8 cellular contexts compared by ENCODE assay signal in the genomic region with DNA sequence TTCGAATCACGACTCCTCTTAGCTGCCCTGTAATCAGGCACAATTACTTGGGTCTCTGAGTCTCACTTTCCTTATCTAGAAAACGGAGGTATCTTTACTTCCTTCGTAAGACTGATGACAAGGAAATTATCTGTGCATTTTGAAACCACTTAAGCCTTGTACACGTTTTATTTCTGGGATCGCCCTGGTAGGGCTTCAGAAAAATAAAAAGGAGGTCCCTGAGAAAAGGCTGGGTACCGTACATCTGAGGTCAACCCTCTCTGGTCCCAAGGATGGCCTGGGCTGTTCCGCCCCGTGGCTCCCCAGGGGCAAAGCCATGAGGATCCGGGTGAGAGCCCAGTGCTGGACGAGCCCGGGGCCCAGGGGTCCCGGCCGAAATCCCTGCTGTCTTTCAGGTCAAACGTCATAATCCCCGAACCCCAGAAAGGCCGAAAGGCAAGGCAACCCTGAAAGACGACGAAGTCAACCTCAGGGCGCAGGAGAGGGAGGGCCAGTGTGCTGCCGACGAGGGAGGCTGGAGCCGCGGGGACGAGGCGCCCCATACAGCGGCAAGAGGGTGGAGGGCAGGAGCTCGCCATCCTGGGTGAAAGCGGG. TPM values are rescaled to one million over a fixed set of nuclear protein-coding genes. Genes with fewer than 3 reads are reported as not detected.
DNase-seq lines count a peak whose midpoint lies in the region; ATAC-seq, FAIRE-seq and TF ChIP-seq lines count a peak whose summit lies in the region.

No MANE protein-coding gene starts in this region.

- H3K9ac ChIP-seq in K562 (ENCODE audit: insufficient read depth in 1 of 2, low read depth in 2 of 2, low read length in 2 of 2): peak overlapping the region; percentile 98

- TSS peak; percentile 89 for BruUV-seq in K562 (replicated peaks; lab: Mats Ljungman, UMichigan)

- no peak for TF ChIP-seq POLR2A in K562 (conservative IDR thresholded peaks at IDR 0.05)

- peaks cover 18 to 19% of the 10 kb centered on the region in 2 experiments for H3K4me1 ChIP-seq in K562 (replicated peaks in 1 of 2; ENCODE audit: control insufficient read depth in 2 of 2, insufficient read depth in 2 of 2, low read length in 2 of 2)
- peaks cover 55% of the 10 kb centered on the region for H3K4me1 ChIP-seq in lower lobe of right lung
- H3K4me1 ChIP-seq in upper lobe of right lung: peaks cover 33% of the 10 kb centered on the region

- H3K4me2 ChIP-seq in K562 (ENCODE audit: insufficient read depth, low read length): peak overlapping the region; percentile 87

- POLR2A ChIA-PET in K562 (lab: Yijun Ruan, JAX): interaction anchor here (0.6 to 2.8 kb wide), 52 partner anchors 8 to 698 kb away, joined by 3 to 63 read pairs (median 5); a partner anchor contains a TSS

- H3K9me3 ChIP-seq in K562 (replicated peaks; ENCODE audit: control insufficient read depth, insufficient read depth, low read depth, low read length): no peaks in the 10 kb centered on the region
- no peaks in the 10 kb centered on the region for H3K9me3 ChIP-seq in lower lobe of right lung
- H3K9me3 ChIP-seq in upper lobe of right lung: no peaks in the 10 kb centered on the region

- TF ChIP-seq EP300 in K562 (IDR thresholded peaks at IDR 0.05; ENCODE audit: low read length): no peak

- TF ChIP-seq CTCF in K562 (IDR thresholded peaks at IDR 0.05 in 2 of 3, conservative IDR thresholded peaks at IDR 0.05 in 1 of 3; ENCODE audit: insufficient read depth in 2 of 3, low read depth in 1 of 3, low read length in 3 of 3): no peak
- TF ChIP-seq CTCF in lower lobe of right lung (IDR thresholded peaks at IDR 0.05): no peak
- TF ChIP-seq CTCF in upper lobe of right lung (IDR thresholded peaks at IDR 0.05): no peak

- CTCF ChIA-PET in K562 (lab: Yijun Ruan, JAX; ENCODE audit: low intra/inter-chr PET ratio): interaction anchor here (0.6 kb wide), 1 partner anchor 264 kb away, joined by 3 read pairs; no protein-coding TSS in a partner anchor

- peaks cover 32% of the 10 kb centered on the region for H3K36me3 ChIP-seq in K562 (ENCODE audit: control insufficient read depth, insufficient read depth, low read length)
- H3K36me3 ChIP-seq in lower lobe of right lung: peaks cover 21% of the 10 kb centered on the region
- peaks cover 22% of the 10 kb centered on the region for H3K36me3 ChIP-seq in upper lobe of right lung

- H3K79me2 ChIP-seq in K562 (ENCODE audit: control insufficient read depth, insufficient read depth, low read length): peaks cover 51% of the 10 kb centered on the region

- TF ChIP-seq RAD21 in K562 (CRISPR knock-in tag; conservative IDR thresholded peaks at IDR 0.05 in 1 of 2, IDR thresholded peaks at IDR 0.05 in 1 of 2): no peak

- under 1% methylated on average over 26 of the region's 29 CpGs for WGBS in K562 (ENCODE audit: insufficient coverage, low coverage, missing lambda C conversion rate)

- DNase-seq in K562 (ENCODE audit: extremely low read depth in 1 of 4, low spot score in 3 of 4): peak in 1 of 4 experiments; percentile 42
- no peak for DNase-seq in lower lobe of right lung
- no peak for DNase-seq in upper lobe of right lung
- DNase-seq in hippocampal formation (lab: John Stamatoyannopoulos, UW): no peak
- DNase-seq in activated CD4-positive, CD25-positive, alpha-beta regulatory T cell (lab: John Stamatoyannopoulos, UW): no peak
- no peak for DNase-seq in NCI-H2171 (lab: John Stamatoyannopoulos, UW)

- ATAC-seq in GM18870 (IDR thresholded peaks at IDR 0.05; ENCODE audit: unreplicated experiment) (peak; percentile 6), HG03342 (IDR thresholded peaks at IDR 0.05; ENCODE audit: unreplicated experiment) (peak; percentile 3), K562 (no peak; the same call in 2 of the 3 replicates), lower lobe of right lung (peak in 1 of 2 donors; percentile 1), upper lobe of right lung (no peak)

- H3K27me3 ChIP-seq in K562 (ENCODE audit: control insufficient read depth in 2 of 2, insufficient read depth in 2 of 2, low read length in 2 of 2) (no peaks in the 10 kb centered on the region; a peak in 1 of 5 replicates), lower lobe of right lung (ENCODE audit: low read depth) (no peaks in the 10 kb centered on the region), upper lobe of right lung (no peaks in the 10 kb centered on the region)

- peaks cover 36% of the 10 kb centered on the region for H4K20me1 ChIP-seq in K562 (replicated peaks; ENCODE audit: control insufficient read depth, insufficient read depth, low read length)

- peak overlapping the region; percentile 100 for H3K27ac ChIP-seq in K562 (ENCODE audit: extremely low read depth, low read depth, low read length)
- H3K27ac ChIP-seq in lower lobe of right lung: peak overlapping the region; percentile 98
- H3K27ac ChIP-seq in upper lobe of right lung: peak overlapping the region; percentile 96

- peaks cover 4% of the 10 kb centered on the region for H3K9me1 ChIP-seq in K562 (ENCODE audit: control insufficient read depth, insufficient read depth, low read length)

- H3K4me3 ChIP-seq in K562 (peak overlapping the region; percentile 81), lower lobe of right lung (peak overlapping the region; percentile 88), upper lobe of right lung (peak overlapping the region; percentile 83)

- peak overlapping the region; percentile 100 for H2AFZ ChIP-seq in K562 (ENCODE audit: low read depth, low read length)

- in situ Hi-C loops in K562 (cut with MboI): no loop called here

- intact Hi-C loops in K562 (cut with micrococcal nuclease) (no loop called here), lower lobe of right lung (cut with DNase I) (no loop called here), upper lobe of right lung (cut with DNase I) (no loop called here)

- peak; percentile 29 for FAIRE-seq in K562 (lab: Jason Lieb, UNC)

RNA-seq across cellular contexts. Expression of a gene that starts 0.7 kb away (rescaled TPM):
- 999 and 1,269 TPM in 2 replicates for total RNA-seq in K562 (2011; cell fraction: chromatin; rRNA removed; ENCODE audit: low replicate concordance)
- 423 and 458 TPM in 2 replicates for total RNA-seq in K562 (2011; cell fraction: nucleolus; rRNA removed)
- total RNA-seq in K562 (2011; cell fraction: nucleoplasm; rRNA removed): 715 and 1,004 TPM in 2 replicates
- total RNA-seq in K562 (2014; rRNA removed): 64.1 and 78.7 TPM in 2 replicates
- total RNA-seq in K562 (2014; rRNA removed; fragmentation: Illumina TruSeq; extraction: Trizol): 74.7 and 94.2 TPM in 2 replicates
- total RNA-seq in K562 (2015; rRNA removed; fragmentation: Illumina TruSeq; extraction: Trizol): 87.2 and 107 TPM in 2 replicates
- total RNA-seq in K562 (2021): 492 and 570 TPM in 2 replicates
- 205 and 240 TPM in 2 replicates for polyA plus RNA-seq in K562 (2011; rRNA removed)
- 204 and 212 TPM in 2 replicates for polyA plus RNA-seq in K562 (2011; cell fraction: cytosol; rRNA removed)
- polyA plus RNA-seq in K562 (2011; cell fraction: nucleus; rRNA removed): 500 and 575 TPM in 2 replicates
- 447 and 1,379 TPM in 2 replicates for polyA plus RNA-seq in K562 (2012)
- 370 and 458 TPM in 2 replicates for polyA plus RNA-seq in K562 (2014; fragmentation: Illumina TruSeq; extraction: Trizol)
- polyA plus RNA-seq in K562 (2014; fragmentation: Nextera tagmentation; extraction: Ambion mirVana): 10 to 100 TPM; 43.9 to 59.5 TPM
- 501 and 575 TPM in 2 replicates for polyA plus RNA-seq in K562 (2014; rRNA removed)
- polyA minus RNA-seq in K562 (2011; rRNA and poly(A)+ RNA removed): 120 and 138 TPM in 2 replicates
- 244 and 341 TPM in 2 replicates for polyA minus RNA-seq in K562 (2011; cell fraction: cytosol; rRNA and poly(A)+ RNA removed)
- 188 and 261 TPM in 2 replicates for polyA minus RNA-seq in K562 (2011; cell fraction: nucleus; rRNA and poly(A)+ RNA removed)
- total RNA-seq in lower lobe of right lung: 179 TPM
- 175 TPM for total RNA-seq in upper lobe of right lung

RNA-seq across cellular contexts. Expression of a gene that starts 23.3 kb away (rescaled TPM):
- 0.56 and 0.97 TPM in 2 replicates for total RNA-seq in K562 (2011; cell fraction: chromatin; rRNA removed; ENCODE audit: low replicate concordance)
- total RNA-seq in K562 (2011; cell fraction: nucleolus; rRNA removed): 2.9 and 3.0 TPM in 2 replicates
- total RNA-seq in K562 (2011; cell fraction: nucleoplasm; rRNA removed): 1.1 and 1.4 TPM in 2 replicates
- total RNA-seq in K562 (2014; rRNA removed): 27.7 and 30.4 TPM in 2 replicates
- total RNA-seq in K562 (2014; rRNA removed; fragmentation: Illumina TruSeq; extraction: Trizol): 3.6 and 4.5 TPM in 2 replicates
- 22.9 and 24.3 TPM in 2 replicates for total RNA-seq in K562 (2015; rRNA removed; fragmentation: Illumina TruSeq; extraction: Trizol)
- 15.4 and 16.5 TPM in 2 replicates for total RNA-seq in K562 (2021)
- polyA plus RNA-seq in K562 (2011; rRNA removed): 4.1 and 33.8 TPM in 2 replicates
- polyA plus RNA-seq in K562 (2011; cell fraction: cytosol; rRNA removed): 21.4 and 58.6 TPM in 2 replicates
- polyA plus RNA-seq in K562 (2011; cell fraction: nucleus; rRNA removed): 5.5 and 35.3 TPM in 2 replicates
- 35.1 and 67.9 TPM in 2 replicates for polyA plus RNA-seq in K562 (2012)
- 6.0 and 6.8 TPM in 2 replicates for polyA plus RNA-seq in K562 (2014; fragmentation: Illumina TruSeq; extraction: Trizol)
- polyA plus RNA-seq in K562 (2014; fragmentation: Nextera tagmentation; extraction: Ambion mirVana): 1 to 10 TPM; 1.3 to 1.6 TPM
- 25.6 and 28.4 TPM in 2 replicates for polyA plus RNA-seq in K562 (2014; rRNA removed)
- 1.2 and 5.5 TPM in 2 replicates for polyA minus RNA-seq in K562 (2011; rRNA and poly(A)+ RNA removed)
- 2.9 and 23.3 TPM in 2 replicates for polyA minus RNA-seq in K562 (2011; cell fraction: cytosol; rRNA and poly(A)+ RNA removed)
- polyA minus RNA-seq in K562 (2011; cell fraction: nucleus; rRNA and poly(A)+ RNA removed): 1.3 and 10.3 TPM in 2 replicates
- 82.0 TPM for total RNA-seq in lower lobe of right lung
- total RNA-seq in upper lobe of right lung: 49.5 TPM

RNA-seq across cellular contexts. Expression of a gene that starts 29.4 kb away (rescaled TPM):
- 1.1 TPM in 1 of 2 replicates, not detected in the other for total RNA-seq in K562 (2011; cell fraction: chromatin; rRNA removed; ENCODE audit: low replicate concordance)
- total RNA-seq in K562 (2011; cell fraction: nucleolus; rRNA removed): 0.67 and 0.92 TPM in 2 replicates
- 0.44 TPM in 1 of 2 replicates, not detected in the other for total RNA-seq in K562 (2011; cell fraction: nucleoplasm; rRNA removed)
- total RNA-seq in K562 (2014; rRNA removed): 0.82 and 1.2 TPM in 2 replicates
- total RNA-seq in K562 (2014; rRNA removed; fragmentation: Illumina TruSeq; extraction: Trizol): 0.38 TPM in 1 of 2 replicates, not detected in the other
- 0.36 and 0.68 TPM in 2 replicates for total RNA-seq in K562 (2015; rRNA removed; fragmentation: Illumina TruSeq; extraction: Trizol)
- 0.56 and 1.1 TPM in 2 replicates for total RNA-seq in K562 (2021)
- polyA plus RNA-seq in K562 (2011; rRNA removed): 0.54 and 0.85 TPM in 2 replicates
- 1.4 and 2.6 TPM in 2 replicates for polyA plus RNA-seq in K562 (2011; cell fraction: cytosol; rRNA removed)
- polyA plus RNA-seq in K562 (2011; cell fraction: nucleus; rRNA removed): 1.1 and 1.4 TPM in 2 replicates
- polyA plus RNA-seq in K562 (2012): 0.33 and 0.65 TPM in 2 replicates
- 0.57 and 0.68 TPM in 2 replicates for polyA plus RNA-seq in K562 (2014; fragmentation: Illumina TruSeq; extraction: Trizol)
- under 1 TPM in 1 of 2 experiments, not detected in 1; 0.22 TPM for polyA plus RNA-seq in K562 (2014; fragmentation: Nextera tagmentation; extraction: Ambion mirVana)
- polyA plus RNA-seq in K562 (2014; rRNA removed): 0.09 and 0.45 TPM in 2 replicates
- polyA minus RNA-seq in K562 (2011; rRNA and poly(A)+ RNA removed): 0.46 and 0.72 TPM in 2 replicates
- polyA minus RNA-seq in K562 (2011; cell fraction: cytosol; rRNA and poly(A)+ RNA removed): 0.95 and 1.4 TPM in 2 replicates
- polyA minus RNA-seq in K562 (2011; cell fraction: nucleus; rRNA and poly(A)+ RNA removed): 0.67 and 0.78 TPM in 2 replicates
- 6.6 TPM for total RNA-seq in lower lobe of right lung
- 3.5 TPM for total RNA-seq in upper lobe of right lung

RNA-seq across cellular contexts. Expression of a gene that starts 34.7 kb away (rescaled TPM):
- total RNA-seq in K562 (2011; cell fraction: chromatin; rRNA removed; ENCODE audit: low replicate concordance): 0.14 and 0.23 TPM in 2 replicates
- 0.17 and 0.26 TPM in 2 replicates for total RNA-seq in K562 (2011; cell fraction: nucleolus; rRNA removed)
- total RNA-seq in K562 (2011; cell fraction: nucleoplasm; rRNA removed): 0.15 and 0.31 TPM in 2 replicates
- total RNA-seq in K562 (2014; rRNA removed): not detected in 2 replicates
- total RNA-seq in K562 (2014; rRNA removed; fragmentation: Illumina TruSeq; extraction: Trizol): under 0.01 and 0.03 TPM in 2 replicates
- not detected in 2 replicates for total RNA-seq in K562 (2015; rRNA removed; fragmentation: Illumina TruSeq; extraction: Trizol)
- total RNA-seq in K562 (2021): not detected in 2 replicates
- 0.01 TPM in 1 of 2 replicates, not detected in the other for polyA plus RNA-seq in K562 (2011; rRNA removed)
- polyA plus RNA-seq in K562 (2011; cell fraction: cytosol; rRNA removed): 0.01 and 0.03 TPM in 2 replicates
- 0.04 TPM in 2 replicates for polyA plus RNA-seq in K562 (2011; cell fraction: nucleus; rRNA removed)
- 0.03 TPM in 1 of 2 replicates, not detected in the other for polyA plus RNA-seq in K562 (2012)
- not detected in 2 replicates for polyA plus RNA-seq in K562 (2014; fragmentation: Illumina TruSeq; extraction: Trizol)
- polyA plus RNA-seq in K562 (2014; fragmentation: Nextera tagmentation; extraction: Ambion mirVana): not detected
- not detected in 2 replicates for polyA plus RNA-seq in K562 (2014; rRNA removed)
- not detected in 2 replicates for polyA minus RNA-seq in K562 (2011; rRNA and poly(A)+ RNA removed)
- not detected in 2 replicates for polyA minus RNA-seq in K562 (2011; cell fraction: cytosol; rRNA and poly(A)+ RNA removed)
- polyA minus RNA-seq in K562 (2011; cell fraction: nucleus; rRNA and poly(A)+ RNA removed): 0.11 TPM in 1 of 2 replicates, not detected in the other
- 0.06 TPM for total RNA-seq in lower lobe of right lung
- total RNA-seq in upper lobe of right lung: 0.17 TPM

RNA-seq across cellular contexts. Expression of a gene that starts 37.7 kb away (rescaled TPM):
- not detected in 2 replicates for total RNA-seq in K562 (2011; cell fraction: chromatin; rRNA removed; ENCODE audit: low replicate concordance)
- not detected in 2 replicates for total RNA-seq in K562 (2011; cell fraction: nucleolus; rRNA removed)
- total RNA-seq in K562 (2011; cell fraction: nucleoplasm; rRNA removed): not detected in 2 replicates
- total RNA-seq in K562 (2014; rRNA removed): not detected in 2 replicates
- total RNA-seq in K562 (2014; rRNA removed; fragmentation: Illumina TruSeq; extraction: Trizol): not detected in 2 replicates
- not detected in 2 replicates for total RNA-seq in K562 (2015; rRNA removed; fragmentation: Illumina TruSeq; extraction: Trizol)
- not detected in 2 replicates for total RNA-seq in K562 (2021)
- not detected in 2 replicates for polyA plus RNA-seq in K562 (2011; rRNA removed)
- polyA plus RNA-seq in K562 (2011; cell fraction: cytosol; rRNA removed): not detected in 2 replicates
- polyA plus RNA-seq in K562 (2011; cell fraction: nucleus; rRNA removed): not detected in 2 replicates
- not detected in 2 replicates for polyA plus RNA-seq in K562 (2012)
- not detected in 2 replicates for polyA plus RNA-seq in K562 (2014; fragmentation: Illumina TruSeq; extraction: Trizol)
- not detected for polyA plus RNA-seq in K562 (2014; fragmentation: Nextera tagmentation; extraction: Ambion mirVana)
- polyA plus RNA-seq in K562 (2014; rRNA removed): not detected in 2 replicates
- polyA minus RNA-seq in K562 (2011; rRNA and poly(A)+ RNA removed): not detected in 2 replicates
- polyA minus RNA-seq in K562 (2011; cell fraction: cytosol; rRNA and poly(A)+ RNA removed): not detected in 2 replicates
- polyA minus RNA-seq in K562 (2011; cell fraction: nucleus; rRNA and poly(A)+ RNA removed): not detected in 2 replicates
- total RNA-seq in lower lobe of right lung: not detected
- total RNA-seq in upper lobe of right lung: not detected

Comparison
In these comparisons a context has a peak if more than half of its experiments do, and no peak if none do; other contexts are left out.
1. ATAC-seq: peak in GM18870 (single experiment) and HG03342 (single experiment); none in K562 (single experiment) and upper lobe of right lung (single experiment).
2. Peak in every context shown above with its lines, with median percentiles within 50 percentile points of each other: H3K27ac ChIP-seq and H3K4me3 ChIP-seq.